Comparison of ENCODE assay signal across 19 cellular contexts in genomic region chr16:22024785-22025184, GRCh38. TPM values are rescaled to one million over a fixed set of nuclear protein-coding genes. Genes with fewer than 3 reads are reported as not detected.
"Had no signal": no experiment of that assay in that cellular context is flagged by ENCODE, and none has a peak within 500 bp of the region (broad histone marks: within the 10 kb centered on the region; RNA-seq: fewer than 3 reads in every experiment).

No MANE protein-coding gene starts in this region.

RNA-seq across cellular contexts. Expression of gene PDZD9, which starts 23.9 kb away (rescaled TPM):
- total RNA-seq: colonic mucosa; dermis microvascular lymphatic vessel endothelial cell; endodermal cell; esophagus mucosa; esophagus squamous epithelium; gastrocnemius medialis; glomerular endothelial cell; heart right ventricle; kidney epithelial cell; left cardiac atrium; left lung; left ventricle myocardium superior; lower leg skin; lower lobe of right lung; lung microvascular endothelial cell; mucosa of gallbladder; naive thymus-derived CD4-positive, alpha-beta T cell; natural killer cell had no signal
- polyA plus RNA-seq: heart right ventricle, keratinocyte had no signal
